ENCODE assay signal across 1 cellular context in genomic region chr17:73613947-73614655, GRCh38.
TF ChIP-seq lines count a peak whose summit lies in the region.

No MANE protein-coding gene starts in this region.

TF ChIP-seq in HepG2, 621 proteins besides CTCF, POLR2A, EP300 and RAD21 (continued from another document):
- TF ChIP-seq, protein P1, sequence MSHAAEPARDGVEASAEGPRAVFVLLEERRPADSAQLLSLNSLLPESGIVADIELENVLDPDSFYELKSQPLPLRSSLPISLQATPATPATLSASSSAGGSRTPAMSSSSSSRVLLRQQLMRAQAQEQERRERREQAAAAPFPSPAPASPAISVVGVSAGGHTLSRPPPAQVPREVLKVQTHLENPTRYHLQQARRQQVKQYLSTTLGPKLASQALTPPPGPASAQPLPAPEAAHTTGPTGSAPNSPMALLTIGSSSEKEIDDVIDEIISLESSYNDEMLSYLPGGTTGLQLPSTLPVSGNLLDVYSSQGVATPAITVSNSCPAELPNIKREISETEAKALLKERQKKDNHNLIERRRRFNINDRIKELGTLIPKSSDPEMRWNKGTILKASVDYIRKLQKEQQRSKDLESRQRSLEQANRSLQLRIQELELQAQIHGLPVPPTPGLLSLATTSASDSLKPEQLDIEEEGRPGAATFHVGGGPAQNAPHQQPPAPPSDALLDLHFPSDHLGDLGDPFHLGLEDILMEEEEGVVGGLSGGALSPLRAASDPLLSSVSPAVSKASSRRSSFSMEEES (CRISPR knock-in tag; IDR thresholded peaks at IDR 0.05): no peak
- TF ChIP-seq MNT (IDR thresholded peaks at IDR 0.05) (no peak), KLF15 (CRISPR knock-in tag; IDR thresholded peaks at IDR 0.05; ENCODE audit: borderline replicate concordance) (no peak), ZMAT3 (CRISPR knock-in tag; conservative IDR thresholded peaks at IDR 0.05) (no peak), ARNTL (CRISPR knock-in tag; IDR thresholded peaks at IDR 0.05) (no peak)
TF ChIP-seq in HepG2: peak in this region for 0.
